ENCODE assay signal across 19 cellular contexts in genomic region chr1:10948463-10948775, GRCh38.
A peak's percentile ranks its signal among the peaks of the same experiment; 100 is the strongest.
DNase-seq lines count a peak whose midpoint lies in the region; TF ChIP-seq lines count a peak whose summit lies in the region.
"Had no signal": no experiment of that assay in that cellular context is flagged by ENCODE, and none has a peak within 500 bp of the region (broad histone marks: within the 10 kb centered on the region; RNA-seq: fewer than 3 reads in every experiment).

No MANE protein-coding gene starts in this region.

- no peak overlapping the region for H3K18ac ChIP-seq in neuronal stem cell (ENCODE audit: low read length)

- H2AFZ ChIP-seq in neuronal stem cell (ENCODE audit: low read length): no peak overlapping the region

- intact Hi-C loops in activated CD4-positive, alpha-beta T cell treated with anti-CD3 and anti-CD28 coated beads, Interleukin-2, amount 10 ng/mL, durations not matched to agents 24 days and 14 days (cut with micrococcal nuclease): no loop called here

- WGBS in neuronal stem cell (ENCODE audit: extremely low coverage in 2 of 2, insufficient read length in 2 of 2, insufficient replicate concordance in 1 of 2), 2 donors: no CpG with 5 or more reads among the region's 12 CpGs

- no peaks in the 10 kb centered on the region for H3K9me3 Mint-ChIP-seq in activated CD4-positive, alpha-beta T cell treated with anti-CD3 and anti-CD28 coated beads, Interleukin-2, amount 10 ng/mL, durations not matched to agents 24 days and 14 days
- H3K9me3 Mint-ChIP-seq: CD4-positive, alpha-beta T cell had no signal

- no peaks in the 10 kb centered on the region for H3K79me1 ChIP-seq in neuronal stem cell (ENCODE audit: low read depth, low read length)

- H3K27me3 ChIP-seq in WERI-Rb-1 (ENCODE audit: insufficient read depth, low read depth, severe bottlenecking): no peaks in the 10 kb centered on the region
- H3K27me3 ChIP-seq in neuronal stem cell (ENCODE audit: control insufficient read depth in 3 of 3, insufficient read depth in 3 of 3, low read depth in 1 of 3, low read length in 3 of 3): peaks cover 0 to 25% (median 0%) of the 10 kb centered on the region in 3 experiments

- peak overlapping the region; percentile 79 for H3K27ac ChIP-seq in WERI-Rb-1
- H3K27ac ChIP-seq in neuronal stem cell (replicated peaks; ENCODE audit: low read length): no peak overlapping the region
- H3K27ac ChIP-seq: 22Rv1, A549, C4-2B, HL-60 had no signal

- H3K4me1 Mint-ChIP-seq in activated CD4-positive, alpha-beta T cell treated with anti-CD3 and anti-CD28 coated beads, Interleukin-2, amount 10 ng/mL, durations not matched to agents 24 days and 14 days: peaks cover 7% of the 10 kb centered on the region

- no peak overlapping the region for H4K8ac ChIP-seq in neuronal stem cell (ENCODE audit: low read depth, low read length)

- H4K91ac ChIP-seq in neuronal stem cell (ENCODE audit: low read depth, low read length, poor library complexity): no peak overlapping the region

- peak overlapping the region; percentile 68 for H2BK15ac ChIP-seq in neuronal stem cell (ENCODE audit: low read length)

- H3K23ac ChIP-seq in neuronal stem cell (ENCODE audit: low read depth, low read length, poor library complexity): no peak overlapping the region

- no peak overlapping the region for H3K9ac ChIP-seq in neuronal stem cell (ENCODE audit: low read depth, low read length, poor library complexity)

- H3K27me3 Mint-ChIP-seq in activated CD4-positive, alpha-beta T cell treated with anti-CD3 and anti-CD28 coated beads, Interleukin-2, amount 10 ng/mL, durations not matched to agents 24 days and 14 days: peaks cover 29% of the 10 kb centered on the region

- no peaks in the 10 kb centered on the region for H3K36me3 ChIP-seq in WERI-Rb-1
- no peaks in the 10 kb centered on the region for H3K36me3 ChIP-seq in neuronal stem cell (replicated peaks in 1 of 2; ENCODE audit: control insufficient read depth in 2 of 2, insufficient read depth in 2 of 2, low read length in 2 of 2)

- H3K4me1 ChIP-seq in neuronal stem cell (ENCODE audit: control insufficient read depth in 2 of 2, insufficient read depth in 1 of 2, low read depth in 1 of 2, low read length in 2 of 2): peaks cover 4 to 6% of the 10 kb centered on the region in 2 donors

- H3K4me2 ChIP-seq in neuronal stem cell (ENCODE audit: insufficient read depth, low read length, poor library complexity, severe bottlenecking): no peak overlapping the region
- H3K4me2 ChIP-seq: A549 had no signal

- TF ChIP-seq CTCF in WERI-Rb-1 (IDR thresholded peaks at IDR 0.05; ENCODE audit: low read depth, low read length): peak; percentile 35

- H2BK12ac ChIP-seq in neuronal stem cell (ENCODE audit: low read length): no peak overlapping the region

- no peak overlapping the region for H3K27ac Mint-ChIP-seq in activated CD4-positive, alpha-beta T cell treated with anti-CD3 and anti-CD28 coated beads, Interleukin-2, amount 10 ng/mL, durations not matched to agents 24 days and 14 days
- H3K27ac Mint-ChIP-seq: CD4-positive, alpha-beta T cell; HFFc6 had no signal

- H3K4me3 ChIP-seq in WERI-Rb-1 (ENCODE audit: low read depth, low read length): no peak overlapping the region
- H3K4me3 ChIP-seq in neuronal stem cell (ENCODE audit: low read length in 2 of 2): no peak overlapping the region
- H3K4me3 ChIP-seq: A549 had no signal

- H2AK5ac ChIP-seq in neuronal stem cell (ENCODE audit: low read depth, low read length): peak overlapping the region; percentile 89

- H3K4ac ChIP-seq in neuronal stem cell (ENCODE audit: low read length): no peak overlapping the region

- H3K9me3 ChIP-seq in WERI-Rb-1 (ENCODE audit: severe bottlenecking) (no peaks in the 10 kb centered on the region), neuronal stem cell (replicated peaks in 1 of 2; ENCODE audit: control insufficient read depth in 2 of 2, insufficient read depth in 1 of 2, low read depth in 1 of 2, low read length in 2 of 2) (no peaks in the 10 kb centered on the region)
- H3K9me3 ChIP-seq: Caco-2 had no signal

- no peak overlapping the region for H3K4me3 Mint-ChIP-seq in activated CD4-positive, alpha-beta T cell treated with anti-CD3 and anti-CD28 coated beads, Interleukin-2, amount 10 ng/mL, durations not matched to agents 24 days and 14 days
- H3K4me3 Mint-ChIP-seq: CD4-positive, alpha-beta T cell; HFFc6 had no signal

- H3K36me3 Mint-ChIP-seq in activated CD4-positive, alpha-beta T cell treated with anti-CD3 and anti-CD28 coated beads, Interleukin-2, amount 10 ng/mL, durations not matched to agents 24 days and 14 days (ENCODE audit: low read depth): no peaks in the 10 kb centered on the region

- no peak overlapping the region for H2BK120ac ChIP-seq in neuronal stem cell (ENCODE audit: low read depth, low read length)

- H2BK5ac ChIP-seq in neuronal stem cell (ENCODE audit: low read length): peak overlapping the region; percentile 88

- H3K14ac ChIP-seq in neuronal stem cell (ENCODE audit: low read length): peak overlapping the region; percentile 72

- DNase-seq in DMS 273 (lab: John Stamatoyannopoulos, UW; ENCODE audit: unreplicated experiment): peak; percentile 66
- DNase-seq in DMS 273 treated with DMSO at 0.1 percent for 48 hours (lab: John Stamatoyannopoulos, UW): no peak
- peak; percentile 55 for DNase-seq in NCI-H524 treated with DMSO at 0.1 percent for 48 hours (lab: John Stamatoyannopoulos, UW)
- DNase-seq in WERI-Rb-1: peak; percentile 95
- DNase-seq in neuronal stem cell (ENCODE audit: low spot score): no peak
- no peak for DNase-seq in OCI-M1 (lab: John Stamatoyannopoulos, UW)
- no peak for DNase-seq in activated CD4-positive, alpha-beta T cell treated with anti-CD3 and anti-CD28 coated beads, Interleukin-2, amount 10 ng/mL, durations not matched to agents 24 days and 14 days
- DNase-seq in iPS-NIHi7 (ENCODE audit: extremely low spot score): no peak
- DNase-seq: AML-193; Caco-2; CD4-positive, alpha-beta T cell; GDM1; GOT3; HFFc6; IMR-90 had no signal

Comparison
In these comparisons a context has a peak if more than half of its experiments do, and no peak if none do; other contexts are left out.
1. DNase-seq: peak in DMS 273 (single experiment), NCI-H524 treated with DMSO at 0.1 percent for 48 hours (single experiment) and WERI-Rb-1 (single experiment); none in DMS 273 treated with DMSO at 0.1 percent for 48 hours (single experiment), neuronal stem cell (single experiment), OCI-M1 (single experiment), activated CD4-positive, alpha-beta T cell treated with anti-CD3 and anti-CD28 coated beads, Interleukin-2, amount 10 ng/mL, durations not matched to agents 24 days and 14 days (single experiment) and iPS-NIHi7 (single experiment).